11 cellular contexts compared by ENCODE assay signal in genomic region chr1:244210884-244211558, GRCh38.
DNase-seq lines count a peak whose midpoint lies in the region; ATAC-seq and TF ChIP-seq lines count a peak whose summit lies in the region.
"Had no signal": no experiment of that assay in that cellular context is flagged by ENCODE, and none has a peak within 500 bp of the region (broad histone marks: within the 10 kb centered on the region; RNA-seq: fewer than 3 reads in every experiment).

No MANE protein-coding gene starts in this region.

- H3K9me3 Mint-ChIP-seq in type B pancreatic cell: no peaks in the 10 kb centered on the region
- no peaks in the 10 kb centered on the region for H3K9me3 Mint-ChIP-seq in activated T-helper 2 cell treated with anti-CD3 and anti-CD28 coated beads, Interferon-gamma antibody, Interleukin-2, Interleukin-4, amounts not matched to agents 10 μg/mL and 5 μg/mL and 100 μg/mL, durations not matched to agents 14 hours and 24 hours and 36 hours
- no peaks in the 10 kb centered on the region for H3K9me3 Mint-ChIP-seq in T-helper 2 cell treated with Interferon-gamma antibody and Interleukin-4, amounts not matched to agents 5 μg/mL and 100 μg/mL, for 36 hours
- H3K9me3 Mint-ChIP-seq: CD4-positive, alpha-beta T cell had no signal

- no peak overlapping the region for H3K27ac Mint-ChIP-seq in type B pancreatic cell
- no peak overlapping the region for H3K27ac Mint-ChIP-seq in activated T-helper 2 cell treated with anti-CD3 and anti-CD28 coated beads, Interferon-gamma antibody, Interleukin-2, Interleukin-4, amounts not matched to agents 10 μg/mL and 5 μg/mL and 100 μg/mL, durations not matched to agents 14 hours and 24 hours and 36 hours
- no peak overlapping the region for H3K27ac Mint-ChIP-seq in T-helper 2 cell treated with Interferon-gamma antibody and Interleukin-4, amounts not matched to agents 5 μg/mL and 100 μg/mL, for 36 hours
- H3K27ac Mint-ChIP-seq: CD4-positive, alpha-beta T cell had no signal

- H3K4me1 ChIP-seq in cardiac muscle cell (ENCODE audit: low read depth): peaks cover 2% of the 10 kb centered on the region
- H3K4me1 ChIP-seq in PC-3 (ENCODE audit: insufficient read depth, low read length): peaks cover 32% of the 10 kb centered on the region

- intact Hi-C loops in Right ventricle myocardium superior (cut with DNase I): no loop called here
- intact Hi-C loops in PC-3 (cut with micrococcal nuclease): loop anchor here (1.0 to 5.0 kb wide), 4 partner anchors 16 to 164 kb away; no protein-coding TSS in a partner anchor
- intact Hi-C loops in activated T-helper 2 cell treated with anti-CD3 and anti-CD28 coated beads, Interferon-gamma antibody, Interleukin-2, Interleukin-4, amounts not matched to agents 10 μg/mL and 5 μg/mL and 100 μg/mL, durations not matched to agents 14 hours and 24 hours and 36 hours (cut with micrococcal nuclease): no loop called here

- no peaks in the 10 kb centered on the region for H4K20me1 ChIP-seq in PC-3 (ENCODE audit: low read length)

- H3K79me2 ChIP-seq in PC-3 (ENCODE audit: low read length): no peaks in the 10 kb centered on the region

- H3K27ac ChIP-seq in cardiac muscle cell: no peak overlapping the region
- no peak overlapping the region; the same call in 1 of the 2 replicates for H3K27ac ChIP-seq in PC-3 (ENCODE audit: low read length)

- TF ChIP-seq CTCF in cardiac muscle cell (IDR thresholded peaks at IDR 0.05; ENCODE audit: low read depth, low read length): peak; percentile 54
- peak; percentile 75 for TF ChIP-seq CTCF in PC-3 (conservative IDR thresholded peaks at IDR 0.05; ENCODE audit: low read depth, low read length)
- peak; percentile 57 for TF ChIP-seq CTCF in type B pancreatic cell (conservative IDR thresholded peaks at IDR 0.05)

- ATAC-seq in Right ventricle myocardium superior (ENCODE audit: poor library complexity) (no peak), PC-3 (peak; percentile 32)

- no peak overlapping the region for H2AFZ ChIP-seq in PC-3 (ENCODE audit: low read length)

- no peak overlapping the region for H3K4me3 ChIP-seq in cardiac muscle cell
- H3K4me3 ChIP-seq in PC-3 (ENCODE audit: low read length): no peak overlapping the region

- 0 out of 2 replicates have a peak overlapping the region, but pooled peaks have one; percentile 0 for H3K4me2 ChIP-seq in PC-3 (ENCODE audit: low read length)

- peaks cover 8% of the 10 kb centered on the region for H3K4me1 Mint-ChIP-seq in type B pancreatic cell (ENCODE audit: unreplicated experiment)
- H3K4me1 Mint-ChIP-seq in activated T-helper 2 cell treated with anti-CD3 and anti-CD28 coated beads, Interferon-gamma antibody, Interleukin-2, Interleukin-4, amounts not matched to agents 10 μg/mL and 5 μg/mL and 100 μg/mL, durations not matched to agents 14 hours and 24 hours and 36 hours (ENCODE audit: low read depth): no peaks in the 10 kb centered on the region
- H3K4me1 Mint-ChIP-seq in T-helper 2 cell treated with Interferon-gamma antibody and Interleukin-4, amounts not matched to agents 5 μg/mL and 100 μg/mL, for 36 hours (ENCODE audit: low read depth): no peaks in the 10 kb centered on the region

- no TSS peak for BruUV-seq in PC-3 (replicated peaks; lab: Mats Ljungman, UMichigan)

- H3K27me3 Mint-ChIP-seq in type B pancreatic cell: peaks cover 3% of the 10 kb centered on the region
- H3K27me3 Mint-ChIP-seq in activated T-helper 2 cell treated with anti-CD3 and anti-CD28 coated beads, Interferon-gamma antibody, Interleukin-2, Interleukin-4, amounts not matched to agents 10 μg/mL and 5 μg/mL and 100 μg/mL, durations not matched to agents 14 hours and 24 hours and 36 hours (ENCODE audit: low read depth): peaks cover 4% of the 10 kb centered on the region
- no peaks in the 10 kb centered on the region for H3K27me3 Mint-ChIP-seq in T-helper 2 cell treated with Interferon-gamma antibody and Interleukin-4, amounts not matched to agents 5 μg/mL and 100 μg/mL, for 36 hours (ENCODE audit: low read depth)
- H3K27me3 Mint-ChIP-seq: CD4-positive, alpha-beta T cell had no signal

- H3K36me3 Mint-ChIP-seq in type B pancreatic cell: no peaks in the 10 kb centered on the region
- no peaks in the 10 kb centered on the region for H3K36me3 Mint-ChIP-seq in activated T-helper 2 cell treated with anti-CD3 and anti-CD28 coated beads, Interferon-gamma antibody, Interleukin-2, Interleukin-4, amounts not matched to agents 10 μg/mL and 5 μg/mL and 100 μg/mL, durations not matched to agents 14 hours and 24 hours and 36 hours (ENCODE audit: low read depth)
- H3K36me3 Mint-ChIP-seq in T-helper 2 cell treated with Interferon-gamma antibody and Interleukin-4, amounts not matched to agents 5 μg/mL and 100 μg/mL, for 36 hours (ENCODE audit: low read depth): no peaks in the 10 kb centered on the region

- POLR2A ChIA-PET in PC-3 (lab: Charles Lee; ENCODE audit: unreplicated experiment): no interaction called here

- H3K36me3 ChIP-seq in cardiac muscle cell (no peaks in the 10 kb centered on the region), PC-3 (ENCODE audit: low read depth, low read length) (no peaks in the 10 kb centered on the region)

- no peak overlapping the region for H3K4me3 Mint-ChIP-seq in type B pancreatic cell
- H3K4me3 Mint-ChIP-seq in activated T-helper 2 cell treated with anti-CD3 and anti-CD28 coated beads, Interferon-gamma antibody, Interleukin-2, Interleukin-4, amounts not matched to agents 10 μg/mL and 5 μg/mL and 100 μg/mL, durations not matched to agents 14 hours and 24 hours and 36 hours (ENCODE audit: low read depth): no peak overlapping the region
- no peak overlapping the region for H3K4me3 Mint-ChIP-seq in T-helper 2 cell treated with Interferon-gamma antibody and Interleukin-4, amounts not matched to agents 5 μg/mL and 100 μg/mL, for 36 hours
- H3K4me3 Mint-ChIP-seq: CD4-positive, alpha-beta T cell had no signal

- H3K9me2 ChIP-seq in PC-3 (replicated peaks; ENCODE audit: low read length): no peaks in the 10 kb centered on the region

- DNase-seq in cardiac muscle cell (ENCODE audit: low read depth in 1 of 2, low spot score in 1 of 2) (peak; percentile 35 to 38), Right ventricle myocardium superior (no peak), PC-3 (peak; percentile 31), iPS DF 19.7 (ENCODE audit: low read depth, low spot score) (peak; percentile 76), type B pancreatic cell (ENCODE audit: extremely low spot score, unreplicated experiment) (no peak), NCI-H2227 treated with DMSO at 0.1 percent for 48 hours (lab: John Stamatoyannopoulos, UW) (no peak)
- no peak for DNase-seq in activated T-helper 2 cell treated with anti-CD3 and anti-CD28 coated beads, Interferon-gamma antibody, Interleukin-2, Interleukin-4, amounts not matched to agents 10 μg/mL and 5 μg/mL and 100 μg/mL, durations not matched to agents 14 hours and 24 hours and 36 hours (ENCODE audit: low spot score)
- no peak for DNase-seq in T-helper 2 cell treated with Interferon-gamma antibody and Interleukin-4, amounts not matched to agents 5 μg/mL and 100 μg/mL, for 36 hours (ENCODE audit: low spot score)
- DNase-seq: activated CD4-positive, alpha-beta T cell treated with anti-CD3 and anti-CD28 coated beads for 48 hours; CD4-positive, alpha-beta T cell; left ventricle myocardium superior had no signal

- H3K27me3 ChIP-seq in cardiac muscle cell (no peaks in the 10 kb centered on the region), PC-3 (ENCODE audit: low read length) (no peaks in the 10 kb centered on the region)

- H3F3A ChIP-seq in PC-3 (ENCODE audit: low read length, unreplicated experiment): no peaks in the 10 kb centered on the region

- CTCF ChIA-PET in PC-3 (lab: Charles Lee): no interaction called here

- H3K9ac ChIP-seq in PC-3 (ENCODE audit: low read length): no peak overlapping the region

- H3K9me3 ChIP-seq in cardiac muscle cell (ENCODE audit: low read depth) (no peaks in the 10 kb centered on the region), PC-3 (ENCODE audit: low read length) (no peaks in the 10 kb centered on the region)

Comparison
In these comparisons a context has a peak if more than half of its experiments do, and no peak if none do; other contexts are left out.
1. DNase-seq: peak in cardiac muscle cell (2 of 2), PC-3 (single experiment) and iPS DF 19.7 (single experiment); none in Right ventricle myocardium superior (single experiment), type B pancreatic cell (single experiment), activated T-helper 2 cell treated with anti-CD3 and anti-CD28 coated beads, Interferon-gamma antibody, Interleukin-2, Interleukin-4, amounts not matched to agents 10 μg/mL and 5 μg/mL and 100 μg/mL, durations not matched to agents 14 hours and 24 hours and 36 hours (single experiment), T-helper 2 cell treated with Interferon-gamma antibody and Interleukin-4, amounts not matched to agents 5 μg/mL and 100 μg/mL, for 36 hours (single experiment) and NCI-H2227 treated with DMSO at 0.1 percent for 48 hours (single experiment).
2. Peak in every context shown above with its lines, with median percentiles within 50 percentile points of each other: CTCF ChIP-seq.